Comparison of ENCODE assay signal across 8 cellular contexts in genomic region chr2:55268907-55269611, GRCh38. TPM values are rescaled to one million over a fixed set of nuclear protein-coding genes. Genes with fewer than 3 reads are reported as not detected.
A peak's percentile ranks its signal among the peaks of the same experiment; 100 is the strongest.
DNase-seq lines count a peak whose midpoint lies in the region; ATAC-seq and TF ChIP-seq lines count a peak whose summit lies in the region.

MTIF2 (minus strand) TSS chr2:55269231; CDS start chr2:55263858, 5,373 bp downstream.

- TF ChIP-seq CTCF in fibroblast of the aortic adventitia (IDR thresholded peaks at IDR 0.05; ENCODE audit: insufficient read depth, low read length) (no peak), nephron progenitor cell (IDR thresholded peaks at IDR 0.05) (no peak)

- no peaks in the 10 kb centered on the region; the same call in none of the 2 replicates for H3K36me3 ChIP-seq in H7 (replicated peaks; ENCODE audit: control insufficient read depth, insufficient read depth, low read length)

- ATAC-seq in stimulated activated naive CD8-positive, alpha-beta T cell treated with anti-CD3 and anti-CD28 coated beads, Interleukin-15, amount 100 ng/mL, for 72 hours = peak; percentile 99

- peak within 1 kb of the TSS; percentile 97 for H3K27ac Mint-ChIP-seq in nephron progenitor cell
- peak within 1 kb of the TSS; percentile 97 to 99 for H3K27ac Mint-ChIP-seq in stimulated activated naive CD8-positive, alpha-beta T cell treated with anti-CD3 and anti-CD28 coated beads, Interleukin-15, amount 100 ng/mL, for 72 hours

- H3K27me3 ChIP-seq in H7 (ENCODE audit: control insufficient read depth, insufficient read depth, low read length) = no peaks in the 10 kb centered on the region

- peak; percentile 93 for DNase-seq in G401 (ENCODE audit: low spot score)
- DNase-seq in H7 = peak; percentile 90
- DNase-seq in M059J (ENCODE audit: low read depth) = peak; percentile 94
- peak; percentile 99 for DNase-seq in SHP77 (lab: John Stamatoyannopoulos, UW)
- peak; percentile 81 for DNase-seq in activated effector memory CD4-positive, alpha-beta T cell treated with Interleukin-2 at 50 U/mL for 16 hours
- DNase-seq in fibroblast of the aortic adventitia (ENCODE audit: low read depth) = peak; percentile 92
- peak; percentile 94 for DNase-seq in nephron progenitor cell
- peak; percentile 87 to 94 for DNase-seq in stimulated activated naive CD8-positive, alpha-beta T cell treated with anti-CD3 and anti-CD28 coated beads, Interleukin-15, amount 100 ng/mL, for 72 hours

- peak within 1 kb of the TSS; percentile 95 for H3K4me3 Mint-ChIP-seq in nephron progenitor cell
- peak within 1 kb of the TSS; percentile 96 to 99 for H3K4me3 Mint-ChIP-seq in stimulated activated naive CD8-positive, alpha-beta T cell treated with anti-CD3 and anti-CD28 coated beads, Interleukin-15, amount 100 ng/mL, for 72 hours

- H3K36me3 Mint-ChIP-seq in nephron progenitor cell (ENCODE audit: low read depth) = peaks cover under 1% of the 10 kb centered on the region

- peaks cover 28% of the 10 kb centered on the region for H3K4me1 Mint-ChIP-seq in nephron progenitor cell
- H3K4me1 Mint-ChIP-seq in stimulated activated naive CD8-positive, alpha-beta T cell treated with anti-CD3 and anti-CD28 coated beads, Interleukin-15, amount 100 ng/mL, for 72 hours = peaks cover 19% of the 10 kb centered on the region

- no peaks in the 10 kb centered on the region for H3K9me3 Mint-ChIP-seq in nephron progenitor cell
- no peaks in the 10 kb centered on the region for H3K9me3 Mint-ChIP-seq in stimulated activated naive CD8-positive, alpha-beta T cell treated with anti-CD3 and anti-CD28 coated beads, Interleukin-15, amount 100 ng/mL, for 72 hours

- in situ Hi-C loops in G401 (cut with HindIII; ENCODE audit: low sequenced_read_pairs) = no loop called here

- H3K4me3 ChIP-seq in H7 (ENCODE audit: insufficient read depth, low read depth, low read length) (peak within 1 kb of the TSS; percentile 80), fibroblast of the aortic adventitia (ENCODE audit: low read depth, low read length) (peak within 1 kb of the TSS; percentile 95)

- H3K27me3 Mint-ChIP-seq in nephron progenitor cell (ENCODE audit: low read depth, poor library complexity) = peaks cover 5% of the 10 kb centered on the region
- H3K27me3 Mint-ChIP-seq in stimulated activated naive CD8-positive, alpha-beta T cell treated with anti-CD3 and anti-CD28 coated beads, Interleukin-15, amount 100 ng/mL, for 72 hours = no peaks in the 10 kb centered on the region

RNA-seq across cellular contexts. Expression of gene MTIF2, which starts in this region (rescaled TPM):
- 41.2 and 47.9 TPM in 2 replicates for total RNA-seq in G401 (2014; rRNA removed; shearing (Covaris generic))
- 34.2 and 54.3 TPM in 2 replicates for total RNA-seq in H7 (2014; rRNA removed; shearing (Covaris generic))
- 18.4 and 24.7 TPM in 2 replicates for total RNA-seq in M059J (2014; rRNA removed; shearing (Covaris generic))
- total RNA-seq in fibroblast of the aortic adventitia (ENCODE audit: low replicate concordance) = 37.5 and 66.2 TPM in 2 replicates

Comparison
In these comparisons a context has a peak if more than half of its experiments do, and no peak if none do; other contexts are left out.
1. Peak in every context shown above with its lines: DNase-seq, ATAC-seq and H3K4me3 ChIP-seq.